ENCODE assay signal across 6 cellular contexts in genomic region chr11:65524010-65524746, GRCh38. TPM values are rescaled to one million over a fixed set of nuclear protein-coding genes. Genes with fewer than 3 reads are reported as not detected.
A peak's percentile ranks its signal among the peaks of the same experiment; 100 is the strongest.
DNase-seq lines count a peak whose midpoint lies in the region; TF ChIP-seq lines count a peak whose summit lies in the region.

No MANE protein-coding gene starts in this region.

- H3K27ac Mint-ChIP-seq in IgD-negative memory B cell (peak overlapping the region in 2 of 3 donors; percentile 47 to 96), osteocyte (ENCODE audit: unreplicated experiment) (peak overlapping the region; percentile 50)

- no peaks in the 10 kb centered on the region for H3K27me3 Mint-ChIP-seq in IgD-negative memory B cell
- no peaks in the 10 kb centered on the region for H3K27me3 Mint-ChIP-seq in osteocyte (ENCODE audit: unreplicated experiment)

- DNase-seq in cerebellar cortex (ENCODE audit: low spot score) (peak; percentile 59), osteocyte (ENCODE audit: extremely low spot score, unreplicated experiment) (no peak), NCI-H510A (lab: John Stamatoyannopoulos, UW) (no peak), NCI-H2029 treated with DMSO at 0.1 percent for 48 hours (lab: John Stamatoyannopoulos, UW) (no peak), NCI-H226 (no peak)

- peaks cover 18 to 29% (median 26%) of the 10 kb centered on the region in 3 donors for H3K4me1 Mint-ChIP-seq in IgD-negative memory B cell
- peaks cover 16% of the 10 kb centered on the region for H3K4me1 Mint-ChIP-seq in osteocyte (ENCODE audit: unreplicated experiment)

- H3K4me3 Mint-ChIP-seq in IgD-negative memory B cell (peak overlapping the region; percentile 45 to 93 (median 78)), osteocyte (ENCODE audit: unreplicated experiment) (peak overlapping the region; percentile 51)

- H3K9me3 Mint-ChIP-seq in IgD-negative memory B cell (no peaks in the 10 kb centered on the region), osteocyte (ENCODE audit: unreplicated experiment) (no peaks in the 10 kb centered on the region)

- no peaks in the 10 kb centered on the region for H3K36me3 Mint-ChIP-seq in IgD-negative memory B cell
- H3K36me3 Mint-ChIP-seq in osteocyte (ENCODE audit: unreplicated experiment) = peaks cover 13% of the 10 kb centered on the region

- no peak for TF ChIP-seq CTCF in osteocyte (IDR thresholded peaks at IDR 0.05)

RNA-seq across cellular contexts. Expression of gene SCYL1, which starts 0.7 kb away (rescaled TPM):
- polyA plus RNA-seq in IgD-negative memory B cell = 34.0 TPM
- 103 and 104 TPM in 2 replicates for total RNA-seq in osteocyte

RNA-seq across cellular contexts. Expression of gene MALAT1, which starts 25.3 kb away (rescaled TPM):
- polyA plus RNA-seq in IgD-negative memory B cell = 3,054 TPM
- 11,843 and 16,538 TPM in 2 replicates for total RNA-seq in osteocyte

RNA-seq across cellular contexts. Expression of gene LTBP3, which starts 34.0 kb away (rescaled TPM):
- polyA plus RNA-seq in IgD-negative memory B cell = 37.4 TPM
- 219 and 256 TPM in 2 replicates for total RNA-seq in osteocyte

RNA-seq across cellular contexts. Expression of gene ZNRD2, which starts 46.1 kb away (rescaled TPM):
- 86.4 TPM for polyA plus RNA-seq in IgD-negative memory B cell
- 31.3 and 32.7 TPM in 2 replicates for total RNA-seq in osteocyte

RNA-seq across cellular contexts. Expression of gene FAM89B, which starts 48.2 kb away (rescaled TPM):
- 49.0 TPM for polyA plus RNA-seq in IgD-negative memory B cell
- total RNA-seq in osteocyte = 84.2 and 92.1 TPM in 2 replicates
